Comparison of ENCODE assay signal across 10 cellular contexts in genomic region chr10:101839002-101839401, GRCh38. TPM values are rescaled to one million over a fixed set of nuclear protein-coding genes. Genes with fewer than 3 reads are reported as not detected.
DNase-seq lines count a peak whose midpoint lies in the region; ATAC-seq and TF ChIP-seq lines count a peak whose summit lies in the region.
"Had no signal": no experiment of that assay in that cellular context is flagged by ENCODE, and none has a peak within 500 bp of the region (broad histone marks: within the 10 kb centered on the region; RNA-seq: fewer than 3 reads in every experiment).

No MANE protein-coding gene starts in this region.

- no peak overlapping the region for H3K9ac ChIP-seq in OCI-LY3 (ENCODE audit: low read length)
- no peak overlapping the region for H3K9ac ChIP-seq in endodermal cell (ENCODE audit: extremely low read depth, low read length, poor library complexity, severe bottlenecking)

- no peak for ATAC-seq in activated CD8-positive, alpha-beta memory T cell treated with anti-CD3 and anti-CD28 coated beads, Interleukin-2, amount 10 ng/mL, durations not matched to agents 7 days and 5 days
- no peak for ATAC-seq in GM21737 (IDR thresholded peaks at IDR 0.05; ENCODE audit: unreplicated experiment)

- H3K4me3 Mint-ChIP-seq in activated CD8-positive, alpha-beta memory T cell treated with anti-CD3 and anti-CD28 coated beads, Interleukin-2, amount 10 ng/mL, durations not matched to agents 7 days and 5 days, result peak overlapping the region; percentile 73
- H3K4me3 Mint-ChIP-seq in endodermal cell, result peak overlapping the region; percentile 61

- peaks cover 46% of the 10 kb centered on the region for H3K4me1 Mint-ChIP-seq in activated CD8-positive, alpha-beta memory T cell treated with anti-CD3 and anti-CD28 coated beads, Interleukin-2, amount 10 ng/mL, durations not matched to agents 7 days and 5 days
- H3K4me1 Mint-ChIP-seq in endodermal cell, result peaks cover 16% of the 10 kb centered on the region

- H3K27me3 ChIP-seq in OCI-LY3 (ENCODE audit: low read depth, low read length), result no peaks in the 10 kb centered on the region
- H3K27me3 ChIP-seq in endodermal cell (ENCODE audit: control insufficient read depth, insufficient read depth, low read length, poor library complexity, severe bottlenecking), result peaks cover 21% of the 10 kb centered on the region
- no peaks in the 10 kb centered on the region for H3K27me3 ChIP-seq in osteoblast (ENCODE audit: insufficient read depth, low read length)
- no peaks in the 10 kb centered on the region for H3K27me3 ChIP-seq in esophagus squamous epithelium

- TF ChIP-seq CTCF in OCI-LY3 (IDR thresholded peaks at IDR 0.05; ENCODE audit: low read depth, low read length) (no peak), endodermal cell (conservative IDR thresholded peaks at IDR 0.05) (no peak), osteoblast (IDR thresholded peaks at IDR 0.05; ENCODE audit: extremely low read depth, low read depth, low read length) (no peak), esophagus squamous epithelium (IDR thresholded peaks at IDR 0.05) (no peak)

- H3K27me3 Mint-ChIP-seq in activated CD8-positive, alpha-beta memory T cell treated with anti-CD3 and anti-CD28 coated beads, Interleukin-2, amount 10 ng/mL, durations not matched to agents 7 days and 5 days, result peaks cover 8% of the 10 kb centered on the region
- peaks cover 34% of the 10 kb centered on the region for H3K27me3 Mint-ChIP-seq in endodermal cell (ENCODE audit: insufficient read depth)

- H3K9me3 ChIP-seq in OCI-LY3 (ENCODE audit: insufficient read depth, low read length) (no peaks in the 10 kb centered on the region), endodermal cell (ENCODE audit: control insufficient read depth, low read length) (no peaks in the 10 kb centered on the region), osteoblast (ENCODE audit: low read depth, low read length) (no peaks in the 10 kb centered on the region), esophagus squamous epithelium (no peaks in the 10 kb centered on the region)

- H3K79me2 ChIP-seq in OCI-LY3 (ENCODE audit: low read length) (no peaks in the 10 kb centered on the region; the same call in 1 of the 2 replicates), osteoblast (ENCODE audit: insufficient read depth, low read length) (no peaks in the 10 kb centered on the region)

- H3K4me2 ChIP-seq in OCI-LY3 (ENCODE audit: low read length) (peak overlapping the region; percentile 95), osteoblast (ENCODE audit: insufficient read depth, low read length) (no peak overlapping the region)

- WGBS in endodermal cell (ENCODE audit: insufficient coverage in 1 of 2, insufficient read length in 1 of 2), 2 experiments, result 80 to 83% methylated on average over 1 of the region's 1 CpG
- WGBS in esophagus squamous epithelium, 2 donors, result 85% methylated on average over 1 of the region's 1 CpG; no CpG with 5 or more reads in 1 of the 2 donors

- peaks cover 29% of the 10 kb centered on the region for H3K4me1 ChIP-seq in OCI-LY3 (ENCODE audit: low read length)
- H3K4me1 ChIP-seq in endodermal cell (ENCODE audit: control insufficient read depth, insufficient read depth, low read length), result no peaks in the 10 kb centered on the region
- H3K4me1 ChIP-seq in osteoblast (ENCODE audit: insufficient read depth, low read length), result peaks cover 10% of the 10 kb centered on the region
- H3K4me1 ChIP-seq in esophagus squamous epithelium, result peaks cover 23 to 58% (median 25%) of the 10 kb centered on the region in 3 donors

- intact Hi-C loops in esophagus squamous epithelium (cut with DNase I), result no loop called here

- H3K4me3 ChIP-seq in OCI-LY3 (ENCODE audit: low read length) (peak overlapping the region; percentile 78; the same call in 1 of the 2 replicates), endodermal cell (ENCODE audit: low read length) (no peak overlapping the region), osteoblast (ENCODE audit: insufficient read depth, low read length) (no peak overlapping the region), esophagus squamous epithelium (no peak overlapping the region)

- H3K36me3 ChIP-seq in OCI-LY3 (replicated peaks; ENCODE audit: low read depth, low read length), result no peaks in the 10 kb centered on the region
- no peaks in the 10 kb centered on the region for H3K36me3 ChIP-seq in endodermal cell (ENCODE audit: control insufficient read depth, insufficient read depth, low read length)
- H3K36me3 ChIP-seq in osteoblast (ENCODE audit: insufficient read depth, low read length), result no peaks in the 10 kb centered on the region
- H3K36me3 ChIP-seq in esophagus squamous epithelium, result no peaks in the 10 kb centered on the region

- no peak for TF ChIP-seq POLR2A in esophagus squamous epithelium (IDR thresholded peaks at IDR 0.05)

- H2AFZ ChIP-seq in OCI-LY3 (ENCODE audit: low read depth, low read length) (no peak overlapping the region), osteoblast (ENCODE audit: low read length) (no peak overlapping the region)

- H3K36me3 Mint-ChIP-seq in activated CD8-positive, alpha-beta memory T cell treated with anti-CD3 and anti-CD28 coated beads, Interleukin-2, amount 10 ng/mL, durations not matched to agents 7 days and 5 days, result no peaks in the 10 kb centered on the region
- H3K36me3 Mint-ChIP-seq in endodermal cell (ENCODE audit: low read depth), result no peaks in the 10 kb centered on the region

- H4K20me1 ChIP-seq in OCI-LY3 (ENCODE audit: insufficient read depth, low read length) (no peaks in the 10 kb centered on the region; the same call in 1 of the 2 replicates), osteoblast (ENCODE audit: insufficient read depth, low read length) (peaks cover 42% of the 10 kb centered on the region)

- no peaks in the 10 kb centered on the region for H3K9me3 Mint-ChIP-seq in activated CD8-positive, alpha-beta memory T cell treated with anti-CD3 and anti-CD28 coated beads, Interleukin-2, amount 10 ng/mL, durations not matched to agents 7 days and 5 days (ENCODE audit: low read depth)
- no peaks in the 10 kb centered on the region for H3K9me3 Mint-ChIP-seq in endodermal cell

- DNase-seq in activated CD8-positive, alpha-beta memory T cell treated with anti-CD3 and anti-CD28 coated beads, Interleukin-2, amount 10 ng/mL, durations not matched to agents 7 days and 5 days, result no peak
- no peak for DNase-seq in activated CD8-positive, alpha-beta memory T cell treated with anti-CD3 and anti-CD28 coated beads, Interleukin-2, amount 50 U/mL, for 48 hours
- DNase-seq in endodermal cell (no peak), osteoblast (ENCODE audit: insufficient read length, low spot score, missing footprints) (peak; percentile 51), esophagus squamous epithelium (lab: John Stamatoyannopoulos, UW) (no peak), iPS-NIHi7 (ENCODE audit: extremely low spot score) (no peak)
- DNase-seq: GOT3, NCI-H1436 had no signal

- CTCF ChIA-PET in activated CD8-positive, alpha-beta memory T cell treated with anti-CD3 and anti-CD28 coated beads, Interleukin-2, amount 10 ng/mL, durations not matched to agents 7 days and 5 days (lab: Charles Lee), result interaction anchor here (0.6 to 11.5 kb wide), 13 partner anchors 8 to 555 kb away, joined by 3 to 228 read pairs (median 19); partner anchors contain the start of genes HPS6, NPM3 and OGA

- H3K27ac ChIP-seq in OCI-LY3 (ENCODE audit: low read length) (no peak overlapping the region), endodermal cell (ENCODE audit: low read depth, low read length) (no peak overlapping the region), osteoblast (ENCODE audit: low read depth, low read length) (no peak overlapping the region), esophagus squamous epithelium (no peak overlapping the region)

- no peak overlapping the region for H3K27ac Mint-ChIP-seq in activated CD8-positive, alpha-beta memory T cell treated with anti-CD3 and anti-CD28 coated beads, Interleukin-2, amount 10 ng/mL, durations not matched to agents 7 days and 5 days
- no peak overlapping the region for H3K27ac Mint-ChIP-seq in endodermal cell

RNA-seq across cellular contexts. Expression of gene KCNIP2, which starts 4.6 kb away (rescaled TPM):
- 1 to 10 TPM; 1.6 to 2.3 TPM for total RNA-seq in activated CD8-positive, alpha-beta memory T cell treated with anti-CD3 and anti-CD28 coated beads, Interleukin-2, amount 10 ng/mL, durations not matched to agents 7 days and 5 days
- 1 to 10 TPM; 2.8 to 3.0 TPM for total RNA-seq in endodermal cell
- polyA plus RNA-seq in endodermal cell (2013, experiment 1 of 2), result 4.5 TPM
- polyA plus RNA-seq in endodermal cell (2013, experiment 2 of 2), result 3.9 TPM
- total RNA-seq in osteoblast, result 0.88 and 1.4 TPM in 2 replicates
- total RNA-seq in esophagus squamous epithelium, result 1 to 10 TPM in 2 of 4 donors, not detected in 2; 1.2 to 1.5 TPM

RNA-seq across cellular contexts. Expression of gene OGA, which starts 20.8 kb away (rescaled TPM):
- 100 to 1,000 TPM; 120 to 139 TPM for total RNA-seq in activated CD8-positive, alpha-beta memory T cell treated with anti-CD3 and anti-CD28 coated beads, Interleukin-2, amount 10 ng/mL, durations not matched to agents 7 days and 5 days
- 100 to 1,000 TPM; 138 to 149 TPM for total RNA-seq in endodermal cell
- polyA plus RNA-seq in endodermal cell (2013, experiment 1 of 2), result 104 TPM
- polyA plus RNA-seq in endodermal cell (2013, experiment 2 of 2), result 105 TPM
- 115 and 121 TPM in 2 replicates for total RNA-seq in osteoblast
- 100 to 1,000 TPM in 1 of 4 donors, 10 to 100 TPM in 3; 44.2 to 121 (median 60.7) TPM for total RNA-seq in esophagus squamous epithelium

RNA-seq across cellular contexts. Expression of gene NPM3, which starts 55.8 kb away (rescaled TPM):
- 10 to 100 TPM; 46.1 to 75.4 TPM for total RNA-seq in activated CD8-positive, alpha-beta memory T cell treated with anti-CD3 and anti-CD28 coated beads, Interleukin-2, amount 10 ng/mL, durations not matched to agents 7 days and 5 days
- total RNA-seq in endodermal cell (100 to 1,000 TPM in 1 of 2 donors, 10 to 100 TPM in 1; 82.2 to 133 TPM), osteoblast (47.7 and 64.8 TPM in 2 replicates), esophagus squamous epithelium (10 to 100 TPM; 36.7 to 91.3 (median 52.2) TPM)
- 81.8 TPM for polyA plus RNA-seq in endodermal cell (2013, experiment 1 of 2)
- polyA plus RNA-seq in endodermal cell (2013, experiment 2 of 2), result 78.0 TPM
